In genomic region chr20:13991955-13992354, GRCh38 we compare ENCODE assay signal across 6 cellular contexts. TPM values are rescaled to one million over a fixed set of nuclear protein-coding genes. Genes with fewer than 3 reads are reported as not detected.
"Had no signal": no experiment of that assay in that cellular context is flagged by ENCODE, and none has a peak within 500 bp of the region (broad histone marks: within the 10 kb centered on the region; RNA-seq: fewer than 3 reads in every experiment).

No MANE protein-coding gene starts in this region.

RNA-seq across cellular contexts. Expression of gene SEL1L2, which starts 1.5 kb away (rescaled TPM):
- total RNA-seq: HepG2, HT-29, HT1080, IMR-90, K562 had no signal
- polyA plus RNA-seq: HepG2, IgD-negative memory B cell, IMR-90, K562 had no signal

RNA-seq across cellular contexts. Expression of gene MACROD2, which starts 3.4 kb away (rescaled TPM):
- total RNA-seq: IMR-90, K562 had no signal
- polyA plus RNA-seq: IMR-90, K562 had no signal
